18 cellular contexts compared by ENCODE assay signal in genomic region chr5:94620257-94620656, GRCh38. TPM values are rescaled to one million over a fixed set of nuclear protein-coding genes. Genes with fewer than 3 reads are reported as not detected.
DNase-seq lines count a peak whose midpoint lies in the region; ATAC-seq, FAIRE-seq and TF ChIP-seq lines count a peak whose summit lies in the region.
"Had no signal": no experiment of that assay in that cellular context is flagged by ENCODE, and none has a peak within 500 bp of the region (broad histone marks: within the 10 kb centered on the region; RNA-seq: fewer than 3 reads in every experiment).

No MANE protein-coding gene starts in this region.

- no peaks in the 10 kb centered on the region for H3K36me3 ChIP-seq in HepG2 (replicated peaks in 1 of 2; ENCODE audit: control insufficient read depth in 1 of 2, insufficient read depth in 2 of 2, low read length in 2 of 2)
- no peaks in the 10 kb centered on the region for H3K36me3 ChIP-seq in right lobe of liver
- H3K36me3 ChIP-seq in PC-9 (ENCODE audit: low read depth) = no peaks in the 10 kb centered on the region
- H3K36me3 ChIP-seq: BE2C, transverse colon had no signal

- H4K20me1 ChIP-seq in HepG2 (ENCODE audit: insufficient read depth, low read length) = no peaks in the 10 kb centered on the region
- no peaks in the 10 kb centered on the region for H4K20me1 ChIP-seq in PC-9 (ENCODE audit: insufficient read depth)

- DNase-seq in HepG2 (ENCODE audit: low spot score) (no peak), right lobe of liver (no peak), PC-9 (no peak), T1000 (lab: John Stamatoyannopoulos, UW) (no peak), H4 (ENCODE audit: low spot score) (no peak), omental fat pad (ENCODE audit: low spot score) (no peak)
- no peak for DNase-seq in stimulated activated naive CD4-positive, alpha-beta T cell (lab: John Stamatoyannopoulos, UW)
- DNase-seq: activated CD4-positive, alpha-beta T cell treated with anti-CD3 and anti-CD28 coated beads for 1 hour; activated naive CD4-positive, alpha-beta T cell treated with Interleukin-2 at 50 U/mL for 16 hours; BE2C; central memory CD4-positive, alpha-beta T cell; islet precursor cell; NCI-H2227 treated with DMSO at 0.1 percent for 48 hours; OCI-M1; stimulated activated CD4-positive, alpha-beta T cell treated with anti-CD3 and anti-CD28 coated beads, Interleukin-1b, Interleukin-23, amount 100 ng/mL, for 48 hours; transverse colon had no signal

- BruUV-seq in HepG2 (replicated peaks; lab: Mats Ljungman, UMichigan) (no TSS peak), PC-9 (replicated peaks; lab: Mats Ljungman, UMichigan) (no TSS peak)

- no peak overlapping the region for H3K9ac ChIP-seq in HepG2 (ENCODE audit: insufficient read depth, low read depth, low read length)

- CTCF ChIA-PET in HepG2 (lab: Yijun Ruan, JAX; ENCODE audit: low intra/inter-chr PET ratio, low total read pairs) (no interaction called here), PC-9 (lab: Charles Lee) (no interaction called here)

- FAIRE-seq in HepG2 (lab: Jason Lieb, UNC) = no peak
- peak; percentile 36 for FAIRE-seq in colon (lab: Jason Lieb, UNC)
- FAIRE-seq: GM12892 had no signal

- intact Hi-C loops in HepG2 (cut with micrococcal nuclease; ENCODE audit: unreplicated experiment) = no loop called here
- intact Hi-C loops in right lobe of liver (cut with DNase I) = no loop called here
- intact Hi-C loops in PC-9 (cut with micrococcal nuclease; ENCODE audit: unreplicated experiment) = no loop called here

- H3K9me2 ChIP-seq in PC-9 (ENCODE audit: insufficient read depth) = no peaks in the 10 kb centered on the region

- H2AFZ ChIP-seq in HepG2 (ENCODE audit: low read length) (no peak overlapping the region), PC-9 (no peak overlapping the region)

- H3K27me3 ChIP-seq in HepG2 (ENCODE audit: control insufficient read depth in 1 of 2, insufficient read depth in 2 of 2, low read length in 2 of 2) (no peaks in the 10 kb centered on the region; a peak in 1 of 5 replicates), right lobe of liver (no peaks in the 10 kb centered on the region), PC-9 (ENCODE audit: insufficient read depth, low read depth) (no peaks in the 10 kb centered on the region)
- H3K27me3 ChIP-seq: BE2C, transverse colon had no signal

- H3K4me2 ChIP-seq in HepG2 (ENCODE audit: low read depth, low read length) (peak overlapping the region; percentile 72), PC-9 (peak overlapping the region; percentile 87)

- peaks cover 30% of the 10 kb centered on the region for H3K79me2 ChIP-seq in HepG2 (ENCODE audit: insufficient read depth, low read length)
- peaks cover 68% of the 10 kb centered on the region for H3K79me2 ChIP-seq in PC-9 (ENCODE audit: low read depth)

- no peak for TF ChIP-seq EP300 in HepG2 (IDR thresholded peaks at IDR 0.05; ENCODE audit: low read depth in 2 of 2, low read length in 2 of 2)
- no peak for TF ChIP-seq EP300 in HepG2 (CRISPR knock-in tag; IDR thresholded peaks at IDR 0.05; ENCODE audit: borderline replicate concordance)

- TF ChIP-seq CTCF in HepG2 (CRISPR knock-in tag; IDR thresholded peaks at IDR 0.05) (no peak), right lobe of liver (IDR thresholded peaks at IDR 0.05) (no peak), PC-9 (conservative IDR thresholded peaks at IDR 0.05) (no peak), omental fat pad (IDR thresholded peaks at IDR 0.05) (no peak)

- no peak overlapping the region for H3K27ac ChIP-seq in HepG2 (ENCODE audit: extremely low read length, insufficient read depth, low read length)
- no peak overlapping the region for H3K27ac ChIP-seq in right lobe of liver
- no peak overlapping the region for H3K27ac ChIP-seq in PC-9
- H3K27ac ChIP-seq: transverse colon had no signal

- ATAC-seq in HepG2 = no peak
- ATAC-seq in right lobe of liver = no peak
- ATAC-seq in omental fat pad (ENCODE audit: low FRiP score) = no peak

- in situ Hi-C loops in HepG2 (cut with HindIII; ENCODE audit: extremely low pct_ligation_motif_present, low pct_unique_long_range_greater_than_20kb) = no loop called here

- TF ChIP-seq RAD21 in HepG2 (CRISPR knock-in tag; IDR thresholded peaks at IDR 0.05) = no peak

- H3F3A ChIP-seq in PC-9 (ENCODE audit: insufficient read depth, low read depth) = peaks cover 9% of the 10 kb centered on the region

- TF ChIP-seq POLR2A in HepG2 (IDR thresholded peaks at IDR 0.05; ENCODE audit: insufficient read depth in 1 of 2, low read depth in 2 of 2, low read length in 2 of 2) (no peak), right lobe of liver (IDR thresholded peaks at IDR 0.05) (no peak)

- POLR2A ChIA-PET in HepG2 (lab: Yijun Ruan, JAX) (no interaction called here), PC-9 (lab: Charles Lee; ENCODE audit: unreplicated experiment) (no interaction called here)

- H3K9me3 ChIP-seq in HepG2 (ENCODE audit: low read length) = no peaks in the 10 kb centered on the region
- H3K9me3 ChIP-seq in right lobe of liver = no peaks in the 10 kb centered on the region
- no peaks in the 10 kb centered on the region for H3K9me3 ChIP-seq in PC-9 (ENCODE audit: insufficient read depth, low read depth)
- H3K9me3 ChIP-seq: BE2C, transverse colon had no signal

- peaks cover 17% of the 10 kb centered on the region for H3K4me1 ChIP-seq in HepG2 (ENCODE audit: insufficient read depth, low read length)
- H3K4me1 ChIP-seq in right lobe of liver = peaks cover 0 to 24% (median 5%) of the 10 kb centered on the region in 4 donors
- H3K4me1 ChIP-seq in PC-9 (replicated peaks; ENCODE audit: insufficient read depth) = peaks cover 26% of the 10 kb centered on the region
- H3K4me1 ChIP-seq: BE2C had no signal

- WGBS in HepG2 (ENCODE audit: low lambda C conversion rate) = 97% methylated on average over 5 of the region's 5 CpGs
- 83% methylated on average over 5 of the region's 5 CpGs for WGBS in right lobe of liver (ENCODE audit: insufficient coverage, low coverage, low lambda C conversion rate, missing lambda C conversion rate)

- H3K4me3 ChIP-seq in HepG2 (replicated peaks in 1 of 3; ENCODE audit: insufficient read depth in 1 of 3, low read depth in 2 of 3, low read length in 3 of 3) (no peak overlapping the region; a peak in 1 of 6 replicates), right lobe of liver (no peak overlapping the region), PC-9 (peak overlapping the region; percentile 70; the same call in 1 of the 2 replicates)

RNA-seq across cellular contexts. Expression of gene SLF1, which starts 1.8 kb away (rescaled TPM):
- total RNA-seq in HepG2 (2016; rRNA removed; fragmentation: Illumina TruSeq; extraction: Trizol) (9.1 and 10.4 TPM in 2 replicates), right lobe of liver (1 to 10 TPM in 5 of 6 experiments, under 1 TPM in 1; 0.80 to 3.3 (median 2.4) TPM), PC-9 (2021) (8.8 and 10.2 TPM in 2 replicates), omental fat pad (10 to 100 TPM in 1 of 4 donors, 1 to 10 TPM in 3; 3.4 to 16.2 (median 7.4) TPM)
- total RNA-seq in HepG2 (2016; cell fraction: cytosol; rRNA removed; fragmentation: Illumina TruSeq; extraction: Trizol; ENCODE audit: low read depth) = 11.1 and 12.3 TPM in 2 replicates
- total RNA-seq in HepG2 (2016; cell fraction: insoluble cytoplasmic fraction; rRNA removed; fragmentation: Illumina TruSeq; extraction: Trizol) = 8.6 and 10.3 TPM in 2 replicates
- total RNA-seq in HepG2 (2016; cell fraction: membrane; rRNA removed; fragmentation: Illumina TruSeq; extraction: Trizol) = 4.3 and 6.2 TPM in 2 replicates
- 15.7 and 22.6 TPM in 2 replicates for total RNA-seq in HepG2 (2016; cell fraction: nucleus; rRNA removed; fragmentation: Illumina TruSeq; extraction: Trizol)
- 1.5 and 2.1 TPM in 2 replicates for polyA plus RNA-seq in HepG2 (2011; rRNA removed)
- polyA plus RNA-seq in HepG2 (2011; cell fraction: cytosol; rRNA removed) = 0.73 and 0.81 TPM in 2 replicates
- 1.2 TPM in 2 replicates for polyA plus RNA-seq in HepG2 (2011; cell fraction: nucleus; rRNA removed)
- polyA plus RNA-seq in HepG2 (2012) = 1.0 and 1.8 TPM in 2 replicates
- polyA plus RNA-seq in HepG2 (2016; cell fraction: cytosol; fragmentation: Illumina TruSeq; extraction: Trizol; ENCODE audit: low read depth) = 0.31 and 0.38 TPM in 2 replicates
- 7.7 and 8.0 TPM in 2 replicates for polyA plus RNA-seq in HepG2 (2016; cell fraction: insoluble cytoplasmic fraction; fragmentation: Illumina TruSeq; extraction: Trizol; ENCODE audit: low read depth)
- polyA plus RNA-seq in HepG2 (2016; cell fraction: membrane; fragmentation: Illumina TruSeq; extraction: Trizol; ENCODE audit: low read depth) = 0.53 and 0.91 TPM in 2 replicates
- 10.6 and 13.9 TPM in 2 replicates for polyA plus RNA-seq in HepG2 (2016; cell fraction: nucleus; fragmentation: Illumina TruSeq; extraction: Trizol; ENCODE audit: insufficient read depth, low read depth)
- 1.1 and 66.0 TPM in 2 replicates for polyA minus RNA-seq in HepG2 (2011; rRNA and poly(A)+ RNA removed; ENCODE audit: low replicate concordance)
- 6.8 and 7.9 TPM in 2 replicates for polyA minus RNA-seq in HepG2 (2011; cell fraction: cytosol; rRNA and poly(A)+ RNA removed)
- polyA minus RNA-seq in HepG2 (2011; cell fraction: nucleus; rRNA and poly(A)+ RNA removed) = 7.5 and 15.3 TPM in 2 replicates
- total RNA-seq in H4 (2014; rRNA removed; shearing (Covaris generic)) = 11.3 and 13.9 TPM in 2 replicates

RNA-seq across cellular contexts. Expression of gene KIAA0825, which starts 1.9 kb away (rescaled TPM):
- 0.51 and 0.77 TPM in 2 replicates for total RNA-seq in HepG2 (2016; rRNA removed; fragmentation: Illumina TruSeq; extraction: Trizol)
- not detected in 2 replicates for total RNA-seq in HepG2 (2016; cell fraction: cytosol; rRNA removed; fragmentation: Illumina TruSeq; extraction: Trizol; ENCODE audit: low read depth)
- 0.41 and 0.58 TPM in 2 replicates for total RNA-seq in HepG2 (2016; cell fraction: insoluble cytoplasmic fraction; rRNA removed; fragmentation: Illumina TruSeq; extraction: Trizol)
- 0.34 and 0.40 TPM in 2 replicates for total RNA-seq in HepG2 (2016; cell fraction: membrane; rRNA removed; fragmentation: Illumina TruSeq; extraction: Trizol)
- total RNA-seq in HepG2 (2016; cell fraction: nucleus; rRNA removed; fragmentation: Illumina TruSeq; extraction: Trizol) = 0.84 and 0.91 TPM in 2 replicates
- 0.05 and 0.13 TPM in 2 replicates for polyA plus RNA-seq in HepG2 (2011; rRNA removed)
- 0.03 and 0.05 TPM in 2 replicates for polyA plus RNA-seq in HepG2 (2011; cell fraction: cytosol; rRNA removed)
- polyA plus RNA-seq in HepG2 (2011; cell fraction: nucleus; rRNA removed) = 0.08 and 0.10 TPM in 2 replicates
- polyA plus RNA-seq in HepG2 (2012) = 0.07 and 0.13 TPM in 2 replicates
- polyA plus RNA-seq in HepG2 (2016; cell fraction: cytosol; fragmentation: Illumina TruSeq; extraction: Trizol; ENCODE audit: low read depth) = 0.05 TPM in 1 of 2 replicates, not detected in the other
- 0.48 and 0.57 TPM in 2 replicates for polyA plus RNA-seq in HepG2 (2016; cell fraction: insoluble cytoplasmic fraction; fragmentation: Illumina TruSeq; extraction: Trizol; ENCODE audit: low read depth)
- 0.07 TPM in 1 of 2 replicates, not detected in the other for polyA plus RNA-seq in HepG2 (2016; cell fraction: membrane; fragmentation: Illumina TruSeq; extraction: Trizol; ENCODE audit: low read depth)
- 0.16 and 0.25 TPM in 2 replicates for polyA plus RNA-seq in HepG2 (2016; cell fraction: nucleus; fragmentation: Illumina TruSeq; extraction: Trizol; ENCODE audit: insufficient read depth, low read depth)
- 0.12 and 40.8 TPM in 2 replicates for polyA minus RNA-seq in HepG2 (2011; rRNA and poly(A)+ RNA removed; ENCODE audit: low replicate concordance)
- 0.20 and 0.26 TPM in 2 replicates for polyA minus RNA-seq in HepG2 (2011; cell fraction: cytosol; rRNA and poly(A)+ RNA removed)
- polyA minus RNA-seq in HepG2 (2011; cell fraction: nucleus; rRNA and poly(A)+ RNA removed) = 1.8 and 2.1 TPM in 2 replicates
- 1 to 10 TPM in 5 of 6 experiments, under 1 TPM in 1; 0.86 to 3.2 (median 1.7) TPM for total RNA-seq in right lobe of liver
- total RNA-seq in PC-9 (2021) = 0.93 and 1.9 TPM in 2 replicates
- 2.3 and 3.7 TPM in 2 replicates for total RNA-seq in H4 (2014; rRNA removed; shearing (Covaris generic))
- total RNA-seq in omental fat pad = 1 to 10 TPM; 2.5 to 9.3 (median 5.3) TPM
